Comparison of ENCODE assay signal across 8 cellular contexts in genomic region chr5:6377582-6378127, GRCh38. TPM values are rescaled to one million over a fixed set of nuclear protein-coding genes. Genes with fewer than 3 reads are reported as not detected.
DNase-seq lines count a peak whose midpoint lies in the region; ATAC-seq and TF ChIP-seq lines count a peak whose summit lies in the region.

No MANE protein-coding gene starts in this region.

- peak overlapping the region; percentile 74 for H3K4me2 ChIP-seq in mesenchymal stem cell (ENCODE audit: low read length, poor library complexity, severe bottlenecking)

- peak overlapping the region; percentile 43 for H2AK5ac ChIP-seq in mesenchymal stem cell (ENCODE audit: low read length, severe bottlenecking)

- intact Hi-C loops in aorta (cut with DNase I) = loop anchor here (5.0 to 10.0 kb wide), 7 partner anchors 45 to 885 kb away; partner anchors contain the start of gene TENT4A (in 1 of the 2)

- no peak overlapping the region for H2BK12ac ChIP-seq in mesenchymal stem cell (ENCODE audit: low read length in 2 of 2)

- H3K36me3 ChIP-seq in GM06990 (ENCODE audit: control insufficient read depth, insufficient read depth, low read length) = peaks cover 12% of the 10 kb centered on the region
- peaks cover 43% of the 10 kb centered on the region for H3K36me3 ChIP-seq in HAP-1 (replicated peaks)
- peaks cover 25 to 45% of the 10 kb centered on the region in 2 experiments for H3K36me3 ChIP-seq in mesenchymal stem cell (ENCODE audit: control insufficient read depth in 1 of 2, insufficient read depth in 2 of 2, low read depth in 1 of 2, low read length in 2 of 2)
- H3K36me3 ChIP-seq in aorta (ENCODE audit: control insufficient read depth in 1 of 2, insufficient read depth in 2 of 2, low read length in 1 of 2) = peaks cover 0 to 10% of the 10 kb centered on the region in 2 donors

- H3K18ac ChIP-seq in mesenchymal stem cell (ENCODE audit: low read depth in 1 of 2, low read length in 2 of 2) = peak overlapping the region; percentile 58 to 86

- WGBS in mesenchymal stem cell = 29% methylated on average over 11 of the region's 11 CpGs
- WGBS in aorta, 2 donors = 14% methylated on average over 11 of the region's 11 CpGs

- peak overlapping the region; percentile 14 to 25 for H3K4ac ChIP-seq in mesenchymal stem cell (ENCODE audit: low read depth in 1 of 2, low read length in 2 of 2)

- H3K4me3 ChIP-seq in GM06990 (replicated peaks; ENCODE audit: low read depth, low read length) = peak overlapping the region; percentile 95
- H3K4me3 ChIP-seq in HAP-1 = peak overlapping the region; percentile 91
- H3K4me3 ChIP-seq in mesenchymal stem cell (ENCODE audit: insufficient read depth in 1 of 2, low read depth in 1 of 2, low read length in 2 of 2) = peak overlapping the region; percentile 91 to 100
- H3K4me3 ChIP-seq in aorta (ENCODE audit: low read length in 2 of 2) = peak overlapping the region; percentile 54 to 90

- peaks cover 19% of the 10 kb centered on the region for H3K79me1 ChIP-seq in mesenchymal stem cell (replicated peaks; ENCODE audit: low read length, poor library complexity, severe bottlenecking)

- no peak for DNase-seq in GM06990 (ENCODE audit: extremely low read depth, insufficient read length)
- no peak for DNase-seq in HAP-1 (ENCODE audit: low spot score in 2 of 2)
- DNase-seq in NCI-H2081 (lab: John Stamatoyannopoulos, UW) = peak; percentile 57 to 70
- peak; percentile 28 for DNase-seq in central memory CD4-positive, alpha-beta T cell
- peak; percentile 27 for DNase-seq in mesenchymal stem cell
- DNase-seq in aorta = no peak
- no peak for DNase-seq in DMS 273 (lab: John Stamatoyannopoulos, UW; ENCODE audit: unreplicated experiment)

- H4K8ac ChIP-seq in mesenchymal stem cell (ENCODE audit: low read length) = no peak overlapping the region

- H3K23ac ChIP-seq in mesenchymal stem cell (ENCODE audit: low read length in 2 of 2) = no peak overlapping the region

- no peak overlapping the region for H2BK5ac ChIP-seq in mesenchymal stem cell (ENCODE audit: low read depth, low read length, poor library complexity, severe bottlenecking)

- no peak overlapping the region for H2BK120ac ChIP-seq in mesenchymal stem cell (ENCODE audit: low read depth, low read length)

- H3K27ac ChIP-seq in mesenchymal stem cell (ENCODE audit: low read length, poor library complexity, severe bottlenecking) (no peak overlapping the region), aorta (ENCODE audit: low read depth in 1 of 2, low read length in 2 of 2) (peak overlapping the region in 1 of 2 donors; percentile 30)

- TF ChIP-seq CTCF in GM06990 (IDR thresholded peaks at IDR 0.05; ENCODE audit: insufficient read depth, low read length, poor library complexity, severe bottlenecking) = no peak

- H3K9me3 ChIP-seq in HAP-1 (no peaks in the 10 kb centered on the region), mesenchymal stem cell (ENCODE audit: control insufficient read depth, low read length) (no peaks in the 10 kb centered on the region), aorta (ENCODE audit: control insufficient read depth, low read length) (no peaks in the 10 kb centered on the region)

- no peaks in the 10 kb centered on the region for H3K27me3 ChIP-seq in GM06990 (replicated peaks; ENCODE audit: control insufficient read depth, insufficient read depth, low read length)
- no peaks in the 10 kb centered on the region for H3K27me3 ChIP-seq in HAP-1 (ENCODE audit: low read depth)
- no peaks in the 10 kb centered on the region for H3K27me3 ChIP-seq in mesenchymal stem cell (ENCODE audit: control insufficient read depth in 1 of 2, insufficient read depth in 1 of 2, low read length in 2 of 2)
- no peaks in the 10 kb centered on the region for H3K27me3 ChIP-seq in aorta (ENCODE audit: control insufficient read depth in 1 of 2, insufficient read depth in 2 of 2, low read length in 1 of 2)

- in situ Hi-C loops in HAP-1 (cut with MboI; ENCODE audit: low sequenced_read_pairs) = loop anchor here (10.0 kb wide), 1 partner anchor 367 kb away; no protein-coding TSS in a partner anchor

- H4K91ac ChIP-seq in mesenchymal stem cell (ENCODE audit: low read length) = no peak overlapping the region

- H3K4me1 ChIP-seq in HAP-1 = peaks cover 5% of the 10 kb centered on the region
- peaks cover 8% of the 10 kb centered on the region for H3K4me1 ChIP-seq in mesenchymal stem cell (ENCODE audit: control insufficient read depth, insufficient read depth, low read depth, low read length)
- H3K4me1 ChIP-seq in aorta (ENCODE audit: control insufficient read depth in 1 of 2, insufficient read depth in 2 of 2, low read length in 2 of 2) = peaks cover 1 to 6% of the 10 kb centered on the region in 2 donors

- H2BK15ac ChIP-seq in mesenchymal stem cell (ENCODE audit: low read depth, poor library complexity, severe bottlenecking) = no peak overlapping the region

- H2AFZ ChIP-seq in mesenchymal stem cell (ENCODE audit: low read depth, low read length) = no peak overlapping the region

- peak overlapping the region; percentile 99 for H3K9ac ChIP-seq in mesenchymal stem cell (ENCODE audit: low read length)

- ATAC-seq in aorta (ENCODE audit: low FRiP score) = peak; percentile 17
- no peak for ATAC-seq in HG03139 (IDR thresholded peaks at IDR 0.05; ENCODE audit: unreplicated experiment)

- no peak overlapping the region for H3K14ac ChIP-seq in mesenchymal stem cell (ENCODE audit: low read length in 2 of 2)

RNA-seq across cellular contexts. Expression of gene MED10, which starts 0.7 kb away (rescaled TPM):
- 47.4 TPM for polyA plus RNA-seq in mesenchymal stem cell (2013, experiment 1 of 2)
- 56.7 TPM for polyA plus RNA-seq in mesenchymal stem cell (2013, experiment 2 of 2)
- 10 to 100 TPM; 29.0 to 33.6 TPM for total RNA-seq in aorta
- 10 to 100 TPM; 44.7 to 54.1 TPM for polyA plus RNA-seq in aorta

Comparison
In these comparisons a context has a peak if more than half of its experiments do, and no peak if none do; other contexts are left out.
1. DNase-seq: peak in NCI-H2081 (2 of 2), central memory CD4-positive, alpha-beta T cell (single experiment) and mesenchymal stem cell (single experiment); none in GM06990 (single experiment), HAP-1 (0 of 2), aorta (0 of 2) and DMS 273 (single experiment).
2. Peak in every context shown above with its lines, with median percentiles within 50 percentile points of each other: H3K4me3 ChIP-seq.